Comparison of ENCODE assay signal across 11 cellular contexts in the genomic region with DNA sequence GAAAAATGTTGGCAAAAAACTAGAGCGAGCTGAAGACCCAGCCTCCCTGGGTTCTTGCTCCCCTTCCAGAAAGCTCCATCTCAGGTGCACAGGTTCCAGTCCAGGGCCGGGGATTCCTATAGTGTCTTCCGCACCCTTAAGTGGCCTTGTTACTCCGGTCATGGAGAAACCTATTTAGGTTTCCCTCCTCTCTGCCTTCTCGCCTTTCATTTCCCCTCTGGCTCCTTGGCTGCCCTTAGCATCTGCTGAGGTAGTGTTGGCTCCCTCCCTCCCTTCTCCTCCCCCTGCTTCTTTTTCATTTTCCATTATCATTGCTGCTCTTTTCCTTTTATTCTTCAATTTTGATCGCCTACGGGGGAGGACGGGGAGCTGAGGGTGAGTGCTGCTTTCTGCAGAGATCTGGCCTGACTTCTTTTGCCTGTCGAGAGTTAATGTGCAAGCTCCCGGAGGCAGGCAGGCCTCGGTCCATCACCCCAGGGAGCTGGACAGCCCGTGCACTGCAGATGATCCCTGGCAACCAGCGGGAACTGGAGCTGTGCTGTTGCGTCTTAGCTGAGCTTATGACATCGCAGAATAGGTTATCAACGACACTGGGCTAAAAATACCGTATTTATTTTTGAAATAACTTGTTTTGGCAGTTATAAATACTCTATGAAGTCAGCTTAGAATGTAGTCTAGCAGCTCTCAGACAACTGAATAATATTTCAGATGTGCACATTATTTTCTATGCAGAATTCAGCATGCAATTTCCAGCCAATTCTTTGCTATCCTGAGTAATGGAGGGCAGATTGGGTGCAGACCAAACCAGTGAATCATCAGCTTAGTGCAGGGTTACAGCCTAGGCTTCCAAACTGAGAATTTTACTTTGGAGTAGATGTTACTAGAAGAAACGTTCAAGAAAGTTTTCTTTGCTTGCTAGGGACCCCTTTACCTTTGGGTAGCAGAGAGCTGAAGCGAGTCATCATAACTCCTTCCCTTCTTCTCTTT.
A peak's percentile ranks its signal among the peaks of the same experiment; 100 is the strongest.
DNase-seq lines count a peak whose midpoint lies in the region; ATAC-seq and TF ChIP-seq lines count a peak whose summit lies in the region.
"Had no signal": no experiment of that assay in that cellular context is flagged by ENCODE, and none has a peak within 500 bp of the region (broad histone marks: within the 10 kb centered on the region; RNA-seq: fewer than 3 reads in every experiment).

No MANE protein-coding gene starts in this region.

- H3K36me3 ChIP-seq in SK-N-SH (replicated peaks in 1 of 2; ENCODE audit: control insufficient read depth in 1 of 2, insufficient read depth in 2 of 2, low read length in 1 of 2) (no peaks in the 10 kb centered on the region), thoracic aorta (no peaks in the 10 kb centered on the region)

- H3K27me3 ChIP-seq in SK-N-SH (ENCODE audit: insufficient read depth): no peaks in the 10 kb centered on the region; the same call in 1 of the 2 replicates
- no peaks in the 10 kb centered on the region for H3K27me3 ChIP-seq in thoracic aorta (replicated peaks; ENCODE audit: insufficient read depth)

- H3K27ac ChIP-seq in SK-N-SH (ENCODE audit: low read depth in 2 of 2, low read length in 1 of 2) (no peak overlapping the region), thoracic aorta (peak overlapping the region in 1 of 2 donors; percentile 65)
- H3K27ac ChIP-seq: HL-60 had no signal

- H3K4me2 ChIP-seq in SK-N-SH: no peak overlapping the region

- H3K9me3 ChIP-seq in SK-N-SH (no peaks in the 10 kb centered on the region), thoracic aorta (no peaks in the 10 kb centered on the region)

- H3K4me3 ChIP-seq in SK-N-SH (ENCODE audit: low read depth in 2 of 2, low read length in 1 of 2) (no peak overlapping the region), epithelial cell of esophagus (ENCODE audit: low read length) (no peak overlapping the region), thoracic aorta (peak overlapping the region; percentile 35)

- no peak overlapping the region for H3K9ac ChIP-seq in SK-N-SH

- no peak for TF ChIP-seq EP300 in SK-N-SH (IDR thresholded peaks at IDR 0.05; ENCODE audit: borderline replicate concordance in 1 of 2, low read depth in 1 of 2, low read length in 1 of 2)

- no peak for DNase-seq in SK-N-SH
- DNase-seq in epithelial cell of esophagus (ENCODE audit: low read depth): peak; percentile 23
- DNase-seq in left lobe of liver (ENCODE audit: low spot score): no peak
- DNase-seq in thoracic aorta (ENCODE audit: low spot score): no peak
- no peak for DNase-seq in activated CD8-positive, alpha-beta memory T cell treated with anti-CD3 and anti-CD28 coated beads, Interleukin-2, amount 50 U/mL, for 48 hours
- DNase-seq: activated effector memory CD4-positive, alpha-beta T cell treated with anti-CD3 and anti-CD28 coated beads, Interleukin-2, amount 50 U/mL, for 16 hours; left colon had no signal

- no peaks in the 10 kb centered on the region for H3F3A ChIP-seq in SK-N-SH (replicated peaks; ENCODE audit: insufficient read depth)

- POLR2A ChIA-PET in SK-N-SH (lab: Yijun Ruan, JAX): no interaction called here

- no peaks in the 10 kb centered on the region for H3K79me2 ChIP-seq in SK-N-SH (ENCODE audit: insufficient read depth)

- TF ChIP-seq CTCF in SK-N-SH (IDR thresholded peaks at IDR 0.05) (no peak), epithelial cell of esophagus (IDR thresholded peaks at IDR 0.05; ENCODE audit: insufficient read depth, low read depth, low read length, missing control alignments) (no peak), thoracic aorta (IDR thresholded peaks at IDR 0.05) (no peak)

- H4K20me1 ChIP-seq in SK-N-SH (ENCODE audit: insufficient read depth): no peaks in the 10 kb centered on the region

- 20% methylated on average over 18 of the region's 19 CpGs for WGBS in SK-N-SH (ENCODE audit: low lambda C conversion rate)

- no peaks in the 10 kb centered on the region for H3K9me2 ChIP-seq in SK-N-SH

- 0 out of 3 replicates have a peak, but pooled peaks have one; percentile 34 for ATAC-seq in SK-N-SH treated with all-trans-retinoic acid at 6 μM for 48 hours
- peak; percentile 62 for ATAC-seq in left lobe of liver
- ATAC-seq in thoracic aorta (ENCODE audit: insufficient number of reproducible peaks, low FRiP score, low read depth): peak; percentile 60
- ATAC-seq in HG03521 (IDR thresholded peaks at IDR 0.05; ENCODE audit: unreplicated experiment): no peak
- no peak for ATAC-seq in HG02623 (IDR thresholded peaks at IDR 0.05; ENCODE audit: unreplicated experiment)
- ATAC-seq: left colon had no signal

- TF ChIP-seq RAD21 in SK-N-SH (IDR thresholded peaks at IDR 0.05; ENCODE audit: low read length): no peak

- no peak overlapping the region for H2AFZ ChIP-seq in SK-N-SH (ENCODE audit: low read depth)

- CTCF ChIA-PET in SK-N-SH (lab: Yijun Ruan, JAX): interaction anchor here (1.2 to 1.4 kb wide), 2 partner anchors 10 to 32 kb away, joined by 3 read pairs; no protein-coding TSS in a partner anchor

- no peaks in the 10 kb centered on the region for H3K4me1 ChIP-seq in SK-N-SH (ENCODE audit: control insufficient read depth in 1 of 2, insufficient read depth in 2 of 2, low read depth in 1 of 2, low read length in 1 of 2)
- peaks cover 0 to 22% of the 10 kb centered on the region in 2 donors for H3K4me1 ChIP-seq in thoracic aorta (ENCODE audit: control insufficient read depth in 1 of 2, low read depth in 2 of 2)

TF ChIP-seq in SK-N-SH treated with all-trans-retinoic acid at 6 μM for 48 hours, 23 proteins besides CTCF, POLR2A, EP300 and RAD21:
- TF ChIP-seq TCF4 (CRISPR knock-in tag; IDR thresholded peaks at IDR 0.05; ENCODE audit: borderline replicate concordance) (no peak), PATZ1 (CRISPR knock-in tag; IDR thresholded peaks at IDR 0.05; ENCODE audit: borderline replicate concordance) (no peak)

TF ChIP-seq in SK-N-SH, 30 proteins besides CTCF, POLR2A, EP300 and RAD21 (continues in another document):
- TF ChIP-seq, protein P1, sequence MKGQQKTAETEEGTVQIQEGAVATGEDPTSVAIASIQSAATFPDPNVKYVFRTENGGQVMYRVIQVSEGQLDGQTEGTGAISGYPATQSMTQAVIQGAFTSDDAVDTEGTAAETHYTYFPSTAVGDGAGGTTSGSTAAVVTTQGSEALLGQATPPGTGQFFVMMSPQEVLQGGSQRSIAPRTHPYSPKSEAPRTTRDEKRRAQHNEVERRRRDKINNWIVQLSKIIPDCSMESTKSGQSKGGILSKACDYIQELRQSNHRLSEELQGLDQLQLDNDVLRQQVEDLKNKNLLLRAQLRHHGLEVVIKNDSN (IDR thresholded peaks at IDR 0.05; ENCODE audit: borderline replicate concordance, low read depth): no peak
- no peak for TF ChIP-seq TEAD4 (IDR thresholded peaks at IDR 0.05; ENCODE audit: borderline replicate concordance, insufficient read depth)
- no peak for TF ChIP-seq FOXJ3 (CRISPR knock-in tag; IDR thresholded peaks at IDR 0.05)
- TF ChIP-seq, protein P2, sequence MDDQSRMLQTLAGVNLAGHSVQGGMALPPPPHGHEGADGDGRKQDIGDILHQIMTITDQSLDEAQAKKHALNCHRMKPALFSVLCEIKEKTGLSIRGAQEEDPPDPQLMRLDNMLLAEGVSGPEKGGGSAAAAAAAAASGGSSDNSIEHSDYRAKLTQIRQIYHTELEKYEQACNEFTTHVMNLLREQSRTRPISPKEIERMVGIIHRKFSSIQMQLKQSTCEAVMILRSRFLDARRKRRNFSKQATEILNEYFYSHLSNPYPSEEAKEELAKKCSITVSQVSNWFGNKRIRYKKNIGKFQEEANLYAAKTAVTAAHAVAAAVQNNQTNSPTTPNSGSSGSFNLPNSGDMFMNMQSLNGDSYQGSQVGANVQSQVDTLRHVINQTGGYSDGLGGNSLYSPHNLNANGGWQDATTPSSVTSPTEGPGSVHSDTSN (IDR thresholded peaks at IDR 0.05): no peak
- no peak for TF ChIP-seq GABPA (IDR thresholded peaks at IDR 0.05; ENCODE audit: low read depth)
- no peak for TF ChIP-seq MXI1 (IDR thresholded peaks at IDR 0.05; ENCODE audit: low read depth, low read length)
- TF ChIP-seq SMC3 (IDR thresholded peaks at IDR 0.05; ENCODE audit: low read depth, low read length): no peak
- no peak for TF ChIP-seq MAX (IDR thresholded peaks at IDR 0.05; ENCODE audit: low read depth)
- TF ChIP-seq IRF3 (IDR thresholded peaks at IDR 0.05; ENCODE audit: low read depth, low read length): no peak
- TF ChIP-seq RCOR1 (IDR thresholded peaks at IDR 0.05; ENCODE audit: low read length): no peak
- no peak for TF ChIP-seq POLR2AphosphoS5 (IDR thresholded peaks at IDR 0.05; ENCODE audit: low read depth, low read length)
- TF ChIP-seq CHD2 (IDR thresholded peaks at IDR 0.05; ENCODE audit: low read length, partially characterized antibody): no peak
- TF ChIP-seq ZBTB33 (IDR thresholded peaks at IDR 0.05; ENCODE audit: borderline replicate concordance, low read depth): no peak
- TF ChIP-seq NFIC (IDR thresholded peaks at IDR 0.05; ENCODE audit: borderline replicate concordance): no peak

Comparison
In these comparisons a context has a peak if more than half of its experiments do, and no peak if none do; other contexts are left out.
1. ATAC-seq: peak in SK-N-SH treated with all-trans-retinoic acid at 6 μM for 48 hours (single experiment), left lobe of liver (single experiment) and thoracic aorta (single experiment); none in HG03521 (single experiment) and HG02623 (single experiment).